Comparison of ENCODE assay signal across 28 cellular contexts in genomic region chr7:105788816-105789349, GRCh38.
"Had no signal": no experiment of that assay in that cellular context is flagged by ENCODE, and none has a peak within 500 bp of the region (broad histone marks: within the 10 kb centered on the region; RNA-seq: fewer than 3 reads in every experiment).

No MANE protein-coding gene starts in this region.

- H3K27me3 Mint-ChIP-seq: dendritic cell treated with granulocyte-macrophage colony-stimulating factor and Interleukin-4, amounts not matched to agents 40 ng/mL and 50 ng/mL, for 4 days; naive B cell; stimulated activated naive CD8-positive, alpha-beta T cell treated with anti-CD3 and anti-CD28 coated beads, Interleukin-15, Interleukin-2, amounts not matched to agents 100 ng/mL and 50 ng/mL, for 24 hours had no signal

- H3K36me3 Mint-ChIP-seq: naive B cell; stimulated activated effector memory CD8-positive, alpha-beta T cell treated with anti-CD3 and anti-CD28 coated beads, Interleukin-12 subunit alpha, Interleukin-12 subunit beta, amount 100 ng/mL, for 72 hours had no signal

- H3K4me1 Mint-ChIP-seq: naive B cell had no signal

- H3K4me3 Mint-ChIP-seq: dendritic cell treated with granulocyte-macrophage colony-stimulating factor and Interleukin-4, amounts not matched to agents 40 ng/mL and 50 ng/mL, for 4 days; endodermal cell; mesothelial cell of epicardium; naive B cell; nephron progenitor cell; stimulated activated effector memory CD8-positive, alpha-beta T cell treated with anti-CD3 and anti-CD28 coated beads, Interleukin-12 subunit alpha, Interleukin-12 subunit beta, amount 100 ng/mL, for 72 hours; stimulated activated naive CD8-positive, alpha-beta T cell treated with anti-CD3 and anti-CD28 coated beads, Interleukin-15, Interleukin-2, amounts not matched to agents 100 ng/mL and 50 ng/mL, for 24 hours had no signal

- H3K27me3 ChIP-seq: foreskin keratinocyte, heart right ventricle, left lung, right atrium auricular region, sigmoid colon, transverse colon, upper lobe of right lung, vagina had no signal

- H3K9me3 Mint-ChIP-seq: dendritic cell treated with granulocyte-macrophage colony-stimulating factor and Interleukin-4, amounts not matched to agents 40 ng/mL and 50 ng/mL, for 4 days; endodermal cell; naive B cell; nephron progenitor cell; stimulated activated effector memory CD8-positive, alpha-beta T cell treated with anti-CD3 and anti-CD28 coated beads, Interleukin-12 subunit alpha, Interleukin-12 subunit beta, amount 100 ng/mL, for 72 hours; stimulated activated naive CD8-positive, alpha-beta T cell treated with anti-CD3 and anti-CD28 coated beads, Interleukin-15, Interleukin-2, amounts not matched to agents 100 ng/mL and 50 ng/mL, for 24 hours had no signal

- H3K27ac Mint-ChIP-seq: dendritic cell treated with granulocyte-macrophage colony-stimulating factor and Interleukin-4, amounts not matched to agents 40 ng/mL and 50 ng/mL, for 4 days; mesothelial cell of epicardium; naive B cell; nephron progenitor cell; stimulated activated effector memory CD8-positive, alpha-beta T cell treated with anti-CD3 and anti-CD28 coated beads, Interleukin-12 subunit alpha, Interleukin-12 subunit beta, amount 100 ng/mL, for 72 hours had no signal

- H3K9me3 ChIP-seq: heart right ventricle, left lung, mucosa of descending colon, prostate gland, right atrium auricular region, sigmoid colon, thoracic aorta, transverse colon, upper lobe of right lung, vagina had no signal

- H3K4me1 ChIP-seq: heart right ventricle, left lung, prostate gland, right atrium auricular region, upper lobe of right lung, vagina had no signal

- DNase-seq: effector CD8-positive, alpha-beta T cell; endodermal cell; foreskin keratinocyte; glutamatergic neuron; heart right ventricle; hippocampal formation; left cardiac atrium; left lung; mesenchymal stem cell; mucosa of descending colon; naive B cell; nephron progenitor cell; nucleus accumbens; sigmoid colon; stimulated activated CD4-positive, alpha-beta T cell treated with anti-CD3 and anti-CD28 coated beads, Interleukin-2, amount 100 ng/mL, for 24 hours; stimulated activated CD4-positive, alpha-beta T cell treated with anti-CD3 and anti-CD28 coated beads, Interleukin-4, amount 100 ng/mL, for 24 hours; transverse colon; upper lobe of right lung had no signal

- ATAC-seq: esophagus mucosa; foreskin keratinocyte; heart right ventricle; left cardiac atrium; left lung; mucosa of descending colon; stimulated activated effector memory CD8-positive, alpha-beta T cell treated with anti-CD3 and anti-CD28 coated beads, Interleukin-12 subunit alpha, Interleukin-12 subunit beta, amount 100 ng/mL, for 72 hours had no signal

- H3K4me3 ChIP-seq: heart right ventricle, left lung, mucosa of descending colon, prostate gland, right atrium auricular region, sigmoid colon, thoracic aorta, transverse colon, upper lobe of right lung, vagina had no signal

- H3K36me3 ChIP-seq: prostate gland, right atrium auricular region, transverse colon, upper lobe of right lung, vagina had no signal

- H3K27ac ChIP-seq: epithelial cell of prostate, foreskin keratinocyte, heart right ventricle, left lung, prostate gland, right atrium auricular region, sigmoid colon, thoracic aorta, transverse colon, upper lobe of right lung, vagina had no signal
